In the genomic region with DNA sequence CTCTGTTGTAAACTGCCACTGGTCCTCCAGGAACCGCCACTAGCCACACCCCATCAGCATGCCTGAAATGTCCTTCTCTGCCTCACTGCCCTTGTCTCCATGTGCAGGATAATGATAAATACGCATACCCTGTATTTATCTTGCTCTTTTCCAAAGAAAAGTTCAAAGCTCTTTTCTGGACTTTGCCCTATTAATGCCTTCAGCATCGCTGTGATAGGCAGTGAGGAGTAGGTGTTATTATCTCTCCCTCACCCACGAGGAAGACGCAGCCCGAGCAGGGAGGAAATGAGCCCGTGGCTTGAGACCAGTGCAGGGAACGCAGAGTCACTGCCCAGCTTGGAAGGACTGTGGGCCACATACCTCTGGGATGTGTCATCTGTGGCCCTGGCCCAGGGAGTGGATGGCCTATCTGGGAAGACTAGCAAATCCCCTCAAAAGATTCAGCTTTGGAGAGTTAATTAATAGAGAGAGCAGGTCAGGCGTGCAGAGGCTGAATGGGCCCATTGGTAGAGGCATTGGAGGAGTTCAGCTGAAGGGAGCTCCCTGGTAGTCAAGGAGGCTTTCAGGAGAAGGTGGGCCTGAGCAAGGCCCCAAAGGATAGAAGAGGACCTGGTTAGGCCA, we compare ENCODE assay signal across 8 cellular contexts. TPM values are rescaled to one million over a fixed set of nuclear protein-coding genes. Genes with fewer than 3 reads are reported as not detected.
DNase-seq lines count a peak whose midpoint lies in the region; ATAC-seq, FAIRE-seq and TF ChIP-seq lines count a peak whose summit lies in the region.

No MANE protein-coding gene starts in this region.

- H3K4me1 Mint-ChIP-seq in naive thymus-derived CD4-positive, alpha-beta T cell: peaks cover 16 to 24% (median 19%) of the 10 kb centered on the region in 7 donors

- peak; percentile 73 for DNase-seq in BJ (ENCODE audit: low read depth)
- DNase-seq in RCC 7860 (ENCODE audit: low spot score): peak; percentile 98
- DNase-seq in esophagus squamous epithelium (lab: John Stamatoyannopoulos, UW): no peak
- peak; percentile 41 for DNase-seq in omental fat pad (ENCODE audit: low spot score)
- no peak for DNase-seq in DMS 273 (lab: John Stamatoyannopoulos, UW; ENCODE audit: unreplicated experiment)
- DNase-seq in stimulated activated CD4-positive, alpha-beta T cell treated with anti-CD3 and anti-CD28 coated beads, Interleukin-15, amount 100 ng/mL, for 24 hours: no peak
- no peak for DNase-seq in naive thymus-derived CD4-positive, alpha-beta T cell

- H3K27me3 Mint-ChIP-seq in naive thymus-derived CD4-positive, alpha-beta T cell: no peaks in the 10 kb centered on the region

- WGBS in esophagus squamous epithelium, 2 donors: 46 to 63% methylated on average over 9 of the region's 9 CpGs

- CTCF ChIA-PET in BJ (lab: Yijun Ruan, JAX): interaction anchor here (0.9 to 1.1 kb wide), 3 partner anchors 10 to 367 kb away, joined by 3 to 4 read pairs (median 3); no protein-coding TSS in a partner anchor
- CTCF ChIA-PET in naive thymus-derived CD4-positive, alpha-beta T cell (lab: Charles Lee): interaction anchor here (0.7 kb wide), 1 partner anchor 389 kb away, joined by 5 read pairs; no protein-coding TSS in a partner anchor

- intact Hi-C loops in esophagus squamous epithelium (cut with DNase I): no loop called here
- intact Hi-C loops in naive thymus-derived CD4-positive, alpha-beta T cell (cut with micrococcal nuclease): no loop called here

- ATAC-seq in omental fat pad (ENCODE audit: low FRiP score) (peak; percentile 91), HG03432 (IDR thresholded peaks at IDR 0.05; ENCODE audit: unreplicated experiment) (no peak)
- no peak for ATAC-seq in naive thymus-derived CD4-positive, alpha-beta T cell

- no peak for TF ChIP-seq CTCF in BJ (IDR thresholded peaks at IDR 0.05; ENCODE audit: insufficient read depth, low read depth, low read length)
- TF ChIP-seq CTCF in esophagus squamous epithelium (IDR thresholded peaks at IDR 0.05): no peak
- no peak for TF ChIP-seq CTCF in omental fat pad (IDR thresholded peaks at IDR 0.05)

- POLR2A ChIA-PET in BJ (lab: Charles Lee): interaction anchor here (0.6 kb wide), 1 partner anchor 76 kb away, joined by 5 read pairs; no protein-coding TSS in a partner anchor
- POLR2A ChIA-PET in naive thymus-derived CD4-positive, alpha-beta T cell (lab: Charles Lee): interaction anchor here (1.0 kb wide), 1 partner anchor 11 kb away, joined by 4 read pairs; no protein-coding TSS in a partner anchor

- H3K9me3 ChIP-seq in esophagus squamous epithelium: no peaks in the 10 kb centered on the region
- no peaks in the 10 kb centered on the region for H3K9me3 ChIP-seq in naive thymus-derived CD4-positive, alpha-beta T cell (ENCODE audit: control insufficient read depth in 2 of 3, low read length in 3 of 3)

- peaks cover 0 to 2% (median 0%) of the 10 kb centered on the region in 11 donors for H3K9me3 Mint-ChIP-seq in naive thymus-derived CD4-positive, alpha-beta T cell

- peak overlapping the region in 4 of 9 donors; percentile 28 to 77 (median 41) for H3K27ac Mint-ChIP-seq in naive thymus-derived CD4-positive, alpha-beta T cell

- FAIRE-seq in RCC 7860 (lab: Jason Lieb, UNC): peak; percentile 98

- H3K27me3 ChIP-seq in BJ (ENCODE audit: control insufficient read depth, insufficient read depth, low read length): no peaks in the 10 kb centered on the region
- H3K27me3 ChIP-seq in esophagus squamous epithelium: no peaks in the 10 kb centered on the region
- no peaks in the 10 kb centered on the region for H3K27me3 ChIP-seq in naive thymus-derived CD4-positive, alpha-beta T cell (ENCODE audit: control insufficient read depth in 2 of 2, insufficient read depth in 2 of 2, low read length in 2 of 2)

- peaks cover 50% of the 10 kb centered on the region for H3K36me3 ChIP-seq in BJ (ENCODE audit: control insufficient read depth, insufficient read depth, low read length)
- peaks cover 14 to 100% (median 35%) of the 10 kb centered on the region in 3 donors for H3K36me3 ChIP-seq in esophagus squamous epithelium
- peaks cover 4 to 87% (median 5%) of the 10 kb centered on the region in 3 experiments for H3K36me3 ChIP-seq in naive thymus-derived CD4-positive, alpha-beta T cell (ENCODE audit: control insufficient read depth in 2 of 3, insufficient read depth in 3 of 3, low read length in 3 of 3)

- peaks cover 9 to 17% (median 17%) of the 10 kb centered on the region in 3 donors for H3K4me1 ChIP-seq in esophagus squamous epithelium
- H3K4me1 ChIP-seq in naive thymus-derived CD4-positive, alpha-beta T cell (ENCODE audit: control insufficient read depth in 2 of 2, insufficient read depth in 2 of 2, low read length in 2 of 2): no peaks in the 10 kb centered on the region

- no peak for TF ChIP-seq POLR2A in esophagus squamous epithelium (IDR thresholded peaks at IDR 0.05)

- H3K4me3 ChIP-seq in BJ (ENCODE audit: low read depth, low read length) (no peak overlapping the region), esophagus squamous epithelium (no peak overlapping the region)
- no peak overlapping the region for H3K4me3 ChIP-seq in naive thymus-derived CD4-positive, alpha-beta T cell (ENCODE audit: low read length)

- peaks cover 19 to 66% (median 27%) of the 10 kb centered on the region in 5 donors for H3K36me3 Mint-ChIP-seq in naive thymus-derived CD4-positive, alpha-beta T cell

- H3K4me3 Mint-ChIP-seq in naive thymus-derived CD4-positive, alpha-beta T cell: peak overlapping the region in 1 of 10 donors; percentile 3

- peak overlapping the region; percentile 27 to 74 (median 70) for H3K27ac ChIP-seq in esophagus squamous epithelium
- H3K27ac ChIP-seq in naive thymus-derived CD4-positive, alpha-beta T cell (ENCODE audit: low read depth, low read length): no peak overlapping the region

RNA-seq across cellular contexts. Expression of gene TTC7A, which starts 14.0 kb away (rescaled TPM):
- polyA plus RNA-seq in BJ (2011; rRNA removed): 15.3 and 28.8 TPM in 2 replicates
- polyA minus RNA-seq in BJ (2011; rRNA and poly(A)+ RNA removed): 22.1 and 24.9 TPM in 2 replicates
- total RNA-seq in esophagus squamous epithelium: 10 to 100 TPM; 13.7 to 31.3 (median 28.2) TPM
- 10 to 100 TPM; 24.1 to 50.1 (median 37.3) TPM for total RNA-seq in omental fat pad
- total RNA-seq in naive thymus-derived CD4-positive, alpha-beta T cell: 10 to 100 TPM; 35.6 to 93.5 (median 43.6) TPM
- 10 to 100 TPM in 1 of 2 donors, 1 to 10 TPM in 1; 6.7 to 13.9 TPM for polyA plus RNA-seq in naive thymus-derived CD4-positive, alpha-beta T cell

RNA-seq across cellular contexts. Expression of gene MCFD2, which starts 39.5 kb away (rescaled TPM):
- 166 and 236 TPM in 2 replicates for polyA plus RNA-seq in BJ (2011; rRNA removed)
- 114 and 156 TPM in 2 replicates for polyA minus RNA-seq in BJ (2011; rRNA and poly(A)+ RNA removed)
- total RNA-seq in esophagus squamous epithelium: 10 to 100 TPM; 49.7 to 62.8 (median 56.7) TPM
- total RNA-seq in omental fat pad: 100 to 1,000 TPM in 1 of 4 donors, 10 to 100 TPM in 3; 88.1 to 118 (median 95.6) TPM
- 10 to 100 TPM; 28.4 to 50.4 (median 47.6) TPM for total RNA-seq in naive thymus-derived CD4-positive, alpha-beta T cell
- polyA plus RNA-seq in naive thymus-derived CD4-positive, alpha-beta T cell: 10 to 100 TPM; 28.8 to 32.2 TPM

Comparison
In these comparisons a context has a peak if more than half of its experiments do, and no peak if none do; other contexts are left out.
1. DNase-seq: peak in BJ (single experiment), RCC 7860 (single experiment) and omental fat pad (single experiment); none in esophagus squamous epithelium (single experiment), DMS 273 (single experiment), stimulated activated CD4-positive, alpha-beta T cell treated with anti-CD3 and anti-CD28 coated beads, Interleukin-15, amount 100 ng/mL, for 24 hours (single experiment) and naive thymus-derived CD4-positive, alpha-beta T cell (0 of 9).